In genomic region chr2:174245065-174245464, GRCh38 we compare ENCODE assay signal across 19 cellular contexts.
"Had no signal": no experiment of that assay in that cellular context is flagged by ENCODE, and none has a peak within 500 bp of the region (broad histone marks: within the 10 kb centered on the region; RNA-seq: fewer than 3 reads in every experiment).

No MANE protein-coding gene starts in this region.

- ATAC-seq: activated CD4-positive, alpha-beta T cell treated with anti-CD3 and anti-CD28 coated beads for 36 hours; activated naive CD4-positive, alpha-beta T cell treated with anti-CD3 and anti-CD28 coated beads, Interleukin-2, amount 50 U/mL, for 72 hours; activated T-cell treated with anti-CD3 and anti-CD28 coated beads, Interleukin-2, amount 50 U/mL, for 4 hours; body of pancreas; left lobe of liver had no signal

- H3K27ac Mint-ChIP-seq: activated CD4-positive, alpha-beta memory T cell treated with anti-CD3 and anti-CD28 coated beads, Interleukin-2, amount 10 ng/mL, durations not matched to agents 7 days and 5 days; activated CD4-positive, alpha-beta T cell treated with anti-CD3 and anti-CD28 coated beads for 36 hours; endodermal cell; mesothelial cell of epicardium; nephron progenitor cell had no signal

- DNase-seq: activated CD4-positive, alpha-beta memory T cell treated with anti-CD3 and anti-CD28 coated beads, Interleukin-2, amount 10 ng/mL, durations not matched to agents 7 days and 5 days; activated CD4-positive, alpha-beta T cell treated with anti-CD3 and anti-CD28 coated beads for 36 hours; activated effector memory CD4-positive, alpha-beta T cell treated with anti-CD3 and anti-CD28 coated beads, Interleukin-2, amount 50 U/mL, for 16 hours; activated T-cell treated with anti-CD3 and anti-CD28 coated beads, Interleukin-2, amount 50 U/mL, for 4 hours; amygdala; body of pancreas; central memory CD4-positive, alpha-beta T cell; colonic mucosa; endodermal cell; head of caudate nucleus; kidney; nephron progenitor cell; occipital lobe; stimulated activated CD4-positive, alpha-beta T cell treated with anti-CD3 and anti-CD28 coated beads, Interleukin-2, amount 100 ng/mL, for 24 hours; stimulated activated naive CD4-positive, alpha-beta T cell treated with Interleukin-2 at 50 U/mL for 16 hours; uterus had no signal

- H3K4me3 Mint-ChIP-seq: activated CD4-positive, alpha-beta memory T cell treated with anti-CD3 and anti-CD28 coated beads, Interleukin-2, amount 10 ng/mL, durations not matched to agents 7 days and 5 days; activated CD4-positive, alpha-beta T cell treated with anti-CD3 and anti-CD28 coated beads for 36 hours; activated T-cell treated with anti-CD3 and anti-CD28 coated beads, Interleukin-2, amount 50 U/mL, for 4 hours; endodermal cell; mesothelial cell of epicardium; nephron progenitor cell had no signal

- H3K9me3 Mint-ChIP-seq: activated CD4-positive, alpha-beta memory T cell treated with anti-CD3 and anti-CD28 coated beads, Interleukin-2, amount 10 ng/mL, durations not matched to agents 7 days and 5 days; activated naive CD4-positive, alpha-beta T cell treated with anti-CD3 and anti-CD28 coated beads, Interleukin-2, amount 50 U/mL, for 72 hours; activated T-cell treated with anti-CD3 and anti-CD28 coated beads, Interleukin-2, amount 50 U/mL, for 4 hours; endodermal cell; mesothelial cell of epicardium had no signal

- H3K27me3 Mint-ChIP-seq: activated CD4-positive, alpha-beta memory T cell treated with anti-CD3 and anti-CD28 coated beads, Interleukin-2, amount 10 ng/mL, durations not matched to agents 7 days and 5 days; activated CD4-positive, alpha-beta T cell treated with anti-CD3 and anti-CD28 coated beads for 36 hours had no signal
